10 cellular contexts compared by ENCODE assay signal in genomic region chr5:39191216-39191615, GRCh38. TPM values are rescaled to one million over a fixed set of nuclear protein-coding genes. Genes with fewer than 3 reads are reported as not detected.
DNase-seq lines count a peak whose midpoint lies in the region; ATAC-seq and TF ChIP-seq lines count a peak whose summit lies in the region.
"Had no signal": no experiment of that assay in that cellular context is flagged by ENCODE, and none has a peak within 500 bp of the region (broad histone marks: within the 10 kb centered on the region; RNA-seq: fewer than 3 reads in every experiment).

No MANE protein-coding gene starts in this region.

- POLR2A ChIA-PET in CD8-positive, alpha-beta T cell (lab: Charles Lee): interaction anchor here (1.0 to 12.5 kb wide), 5 partner anchors 11 to 118 kb away, joined by 3 to 183 read pairs (median 12); no protein-coding TSS in a partner anchor

- peak overlapping the region; percentile 28 for H3K27ac ChIP-seq in CD8-positive, alpha-beta T cell (ENCODE audit: low read depth, low read length)
- H3K27ac ChIP-seq in esophagus muscularis mucosa (replicated peaks in 1 of 4): no peak overlapping the region
- H3K27ac ChIP-seq: tibial artery had no signal

- ATAC-seq in CD8-positive, alpha-beta T cell: peak; percentile 14
- peak; percentile 66 for ATAC-seq in GM21423 (IDR thresholded peaks at IDR 0.05; ENCODE audit: unreplicated experiment)
- ATAC-seq in GM21529 (IDR thresholded peaks at IDR 0.05; ENCODE audit: unreplicated experiment): no peak
- ATAC-seq in GM18861 (IDR thresholded peaks at IDR 0.05; ENCODE audit: unreplicated experiment): no peak

- intact Hi-C loops in CD8-positive, alpha-beta T cell (cut with DNase I, micrococcal nuclease): loop anchor here (2.0 kb wide), 2 partner anchors 14 to 18 kb away; no protein-coding TSS in a partner anchor
- intact Hi-C loops in esophagus muscularis mucosa (cut with DNase I): no loop called here

- H3K36me3 ChIP-seq in CD8-positive, alpha-beta T cell (ENCODE audit: insufficient read depth, low read length): no peaks in the 10 kb centered on the region
- H3K36me3 ChIP-seq in esophagus muscularis mucosa: no peaks in the 10 kb centered on the region
- H3K36me3 ChIP-seq: tibial artery had no signal

- peaks cover 93% of the 10 kb centered on the region for H3K4me1 Mint-ChIP-seq in CD8-positive, alpha-beta T cell (ENCODE audit: low read depth)

- H3K27ac Mint-ChIP-seq in CD8-positive, alpha-beta T cell: peak overlapping the region; percentile 98
- H3K27ac Mint-ChIP-seq: mesothelial cell of epicardium had no signal

- H3K27me3 Mint-ChIP-seq in CD8-positive, alpha-beta T cell (ENCODE audit: low read depth): no peaks in the 10 kb centered on the region

- peaks cover 42% of the 10 kb centered on the region for H3K36me3 Mint-ChIP-seq in CD8-positive, alpha-beta T cell
- H3K36me3 Mint-ChIP-seq: mesothelial cell of epicardium had no signal

- TF ChIP-seq CTCF in CD8-positive, alpha-beta T cell (IDR thresholded peaks at IDR 0.05): no peak
- TF ChIP-seq CTCF in esophagus muscularis mucosa (IDR thresholded peaks at IDR 0.05): no peak

- H3K9me3 Mint-ChIP-seq in CD8-positive, alpha-beta T cell: no peaks in the 10 kb centered on the region
- H3K9me3 Mint-ChIP-seq: mesothelial cell of epicardium had no signal

- peaks cover 92% of the 10 kb centered on the region for H3K4me1 ChIP-seq in CD8-positive, alpha-beta T cell (ENCODE audit: insufficient read depth, low read length)
- no peaks in the 10 kb centered on the region for H3K4me1 ChIP-seq in esophagus muscularis mucosa
- H3K4me1 ChIP-seq: tibial artery had no signal

- WGBS in esophagus muscularis mucosa: 44% methylated on average over 6 of the region's 6 CpGs

- peak overlapping the region; percentile 75 for H3K4me3 Mint-ChIP-seq in CD8-positive, alpha-beta T cell
- H3K4me3 Mint-ChIP-seq: mesothelial cell of epicardium had no signal

- H3K4me3 ChIP-seq in CD8-positive, alpha-beta T cell (ENCODE audit: low read depth, low read length): peak overlapping the region; percentile 16
- H3K4me3 ChIP-seq in esophagus muscularis mucosa: no peak overlapping the region
- H3K4me3 ChIP-seq: tibial artery had no signal

- no peaks in the 10 kb centered on the region for H3K9me3 ChIP-seq in CD8-positive, alpha-beta T cell (ENCODE audit: low read length)
- no peaks in the 10 kb centered on the region for H3K9me3 ChIP-seq in esophagus muscularis mucosa
- H3K9me3 ChIP-seq: tibial artery had no signal

- TF ChIP-seq POLR2A in esophagus muscularis mucosa (IDR thresholded peaks at IDR 0.05; ENCODE audit: low read depth) (no peak), erythroblast (IDR thresholded peaks at IDR 0.05; ENCODE audit: low read length) (no peak)

- no peaks in the 10 kb centered on the region for H3K27me3 ChIP-seq in CD8-positive, alpha-beta T cell (ENCODE audit: insufficient read depth, low read length)
- no peaks in the 10 kb centered on the region for H3K27me3 ChIP-seq in esophagus muscularis mucosa

- TF ChIP-seq EP300 in esophagus muscularis mucosa (IDR thresholded peaks at IDR 0.05): no peak

- peak in 2 of 7 experiments; percentile 40 to 60 for DNase-seq in CD8-positive, alpha-beta T cell
- DNase-seq in NCI-H774 (lab: John Stamatoyannopoulos, UW) (peak; percentile 16), esophagus muscularis mucosa (ENCODE audit: extremely low spot score) (peak; percentile 12), NCI-H128 (lab: John Stamatoyannopoulos, UW; ENCODE audit: unreplicated experiment) (no peak), erythroblast (lab: John Stamatoyannopoulos, UW) (no peak)
- DNase-seq: tibial artery had no signal

- CTCF ChIA-PET in CD8-positive, alpha-beta T cell (lab: Charles Lee): interaction anchor here (1.6 to 14.3 kb wide), 6 partner anchors 9 to 92 kb away, joined by 4 to 127 read pairs (median 18); no protein-coding TSS in a partner anchor

RNA-seq across cellular contexts. Expression of gene FYB1, which starts 28.1 kb away (rescaled TPM):
- 100 to 1,000 TPM; 250 to 257 TPM for total RNA-seq in CD8-positive, alpha-beta T cell
- 10 to 100 TPM in 1 of 4 donors, 1 to 10 TPM in 3; 3.2 to 12.9 (median 3.9) TPM for total RNA-seq in esophagus muscularis mucosa

Comparison
In these comparisons a context has a peak if more than half of its experiments do, and no peak if none do; other contexts are left out.
1. ATAC-seq: peak in CD8-positive, alpha-beta T cell (single experiment) and GM21423 (single experiment); none in GM21529 (single experiment) and GM18861 (single experiment).
2. DNase-seq: peak in NCI-H774 (single experiment) and esophagus muscularis mucosa (single experiment); none in NCI-H128 (single experiment) and erythroblast (0 of 2).
3. RNA of gene FYB1, which starts 28.1 kb away (total RNA-seq): 250 to 257 TPM in CD8-positive, alpha-beta T cell; 3.2 to 12.9 TPM in esophagus muscularis mucosa; every median in the first group is over 10 times any median in the second.